Comparison of ENCODE assay signal across 1 cellular context in genomic region chr6:155399062-155399746, GRCh38.
TF ChIP-seq lines count a peak whose summit lies in the region.

No MANE protein-coding gene starts in this region.

TF ChIP-seq in K562, 482 proteins besides CTCF, POLR2A, EP300 and RAD21 (continued from another document):
- TF ChIP-seq PRDM10 (IDR thresholded peaks at IDR 0.05; ENCODE audit: partially characterized antibody) (no peak), HMGN3 (IDR thresholded peaks at IDR 0.05; ENCODE audit: borderline replicate concordance, extremely low read depth, insufficient read length, low read depth, low read length) (no peak), NFYB (IDR thresholded peaks at IDR 0.05; ENCODE audit: extremely low read depth, insufficient read length) (no peak), CEBPG (CRISPR knock-in tag; IDR thresholded peaks at IDR 0.05) (no peak), CEBPG (tag; conservative IDR thresholded peaks at IDR 0.05 in 1 of 2, IDR thresholded peaks at IDR 0.05 in 1 of 2) (peak in 1 of 2 experiments; percentile 43; a peak in 2 of 4 replicates), ELF1 (tag; IDR thresholded peaks at IDR 0.05) (no peak), CEBPB (tag; IDR thresholded peaks at IDR 0.05) (peak; percentile 48), ASH1L (IDR thresholded peaks at IDR 0.05; ENCODE audit: borderline replicate concordance, low read depth, partially characterized antibody) (no peak)
- TF ChIP-seq, protein P1, sequence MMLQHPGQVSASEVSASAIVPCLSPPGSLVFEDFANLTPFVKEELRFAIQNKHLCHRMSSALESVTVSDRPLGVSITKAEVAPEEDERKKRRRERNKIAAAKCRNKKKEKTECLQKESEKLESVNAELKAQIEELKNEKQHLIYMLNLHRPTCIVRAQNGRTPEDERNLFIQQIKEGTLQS (IDR thresholded peaks at IDR 0.05) = peak; percentile 55; the same call in 1 of the 2 replicates
- TF ChIP-seq, protein P1 (CRISPR knock-in tag; conservative IDR thresholded peaks at IDR 0.05) = no peak
- TF ChIP-seq, protein P2, sequence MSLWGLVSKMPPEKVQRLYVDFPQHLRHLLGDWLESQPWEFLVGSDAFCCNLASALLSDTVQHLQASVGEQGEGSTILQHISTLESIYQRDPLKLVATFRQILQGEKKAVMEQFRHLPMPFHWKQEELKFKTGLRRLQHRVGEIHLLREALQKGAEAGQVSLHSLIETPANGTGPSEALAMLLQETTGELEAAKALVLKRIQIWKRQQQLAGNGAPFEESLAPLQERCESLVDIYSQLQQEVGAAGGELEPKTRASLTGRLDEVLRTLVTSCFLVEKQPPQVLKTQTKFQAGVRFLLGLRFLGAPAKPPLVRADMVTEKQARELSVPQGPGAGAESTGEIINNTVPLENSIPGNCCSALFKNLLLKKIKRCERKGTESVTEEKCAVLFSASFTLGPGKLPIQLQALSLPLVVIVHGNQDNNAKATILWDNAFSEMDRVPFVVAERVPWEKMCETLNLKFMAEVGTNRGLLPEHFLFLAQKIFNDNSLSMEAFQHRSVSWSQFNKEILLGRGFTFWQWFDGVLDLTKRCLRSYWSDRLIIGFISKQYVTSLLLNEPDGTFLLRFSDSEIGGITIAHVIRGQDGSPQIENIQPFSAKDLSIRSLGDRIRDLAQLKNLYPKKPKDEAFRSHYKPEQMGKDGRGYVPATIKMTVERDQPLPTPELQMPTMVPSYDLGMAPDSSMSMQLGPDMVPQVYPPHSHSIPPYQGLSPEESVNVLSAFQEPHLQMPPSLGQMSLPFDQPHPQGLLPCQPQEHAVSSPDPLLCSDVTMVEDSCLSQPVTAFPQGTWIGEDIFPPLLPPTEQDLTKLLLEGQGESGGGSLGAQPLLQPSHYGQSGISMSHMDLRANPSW (CRISPR knock-in tag; IDR thresholded peaks at IDR 0.05) = no peak
